Comparison of ENCODE assay signal across 1 cellular context in the genomic region with DNA sequence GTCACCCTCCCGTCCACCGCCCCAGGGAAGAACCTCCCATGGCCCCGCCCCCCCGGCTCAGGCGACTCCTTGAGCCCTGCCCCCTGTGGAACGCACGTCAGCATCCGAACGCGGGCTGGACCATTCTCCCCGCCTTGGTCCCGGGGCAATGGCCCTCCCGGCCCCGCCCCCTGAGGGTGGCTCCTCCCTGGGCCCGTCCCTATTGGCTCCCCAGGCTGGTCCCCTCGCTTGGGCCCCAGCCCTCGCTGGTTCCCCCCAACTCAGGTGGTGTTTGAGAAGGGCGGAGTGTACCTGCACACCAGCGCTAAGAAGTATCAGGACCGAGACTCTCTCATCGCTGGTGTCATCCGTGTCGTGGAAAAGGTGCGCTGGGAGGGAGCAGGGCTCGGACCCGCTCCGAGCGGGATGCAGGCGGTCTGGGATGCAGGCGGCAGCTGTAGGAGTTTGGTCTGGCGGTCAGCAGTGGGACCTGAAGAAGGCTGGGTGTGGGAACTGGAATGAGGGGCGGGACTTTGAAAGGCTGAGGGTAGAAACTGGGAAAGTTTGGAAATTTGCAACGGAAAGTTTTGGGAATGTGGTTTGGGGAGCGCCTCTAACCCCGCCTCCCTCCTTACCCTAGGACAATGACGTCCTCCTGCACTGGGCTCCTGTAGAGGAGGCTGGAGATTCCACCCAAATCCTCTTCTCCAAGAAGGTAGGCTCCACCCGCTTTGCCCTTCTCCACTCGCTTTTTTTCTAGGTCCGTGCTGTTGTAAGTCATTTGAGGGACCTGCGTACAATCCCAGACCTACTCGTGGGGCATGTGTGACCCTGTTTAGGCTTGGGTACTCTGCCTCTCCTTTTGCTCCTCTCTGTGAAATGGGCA.
TF ChIP-seq lines count a peak whose summit lies in the region.

No MANE protein-coding gene starts in this region.

TF ChIP-seq in endothelial cell of umbilical vein, 7 proteins besides CTCF, POLR2A, EP300 and RAD21 (continued from another document):
- TF ChIP-seq MAX (IDR thresholded peaks at IDR 0.05; ENCODE audit: insufficient read depth, insufficient read length) (no peak), MYC (IDR thresholded peaks at IDR 0.05; ENCODE audit: low read depth, low read length) (no peak)
